Comparison of ENCODE assay signal across 14 cellular contexts in genomic region chr9:132239518-132239917, GRCh38.
"Had no signal": no experiment of that assay in that cellular context is flagged by ENCODE, and none has a peak within 500 bp of the region (broad histone marks: within the 10 kb centered on the region; RNA-seq: fewer than 3 reads in every experiment).

No MANE protein-coding gene starts in this region.

- H3K4me2 ChIP-seq: smooth muscle cell had no signal

- H3K36me3 ChIP-seq: cardiac muscle cell, esophagus squamous epithelium, prostate gland, suprapubic skin had no signal

- DNase-seq: activated CD4-positive, alpha-beta T cell treated with anti-CD3 and anti-CD28 coated beads for 4 hours; activated CD8-positive, alpha-beta memory T cell treated with anti-CD3 and anti-CD28 coated beads, Interleukin-2, amount 50 U/mL, for 48 hours; activated CD8-positive, alpha-beta T cell treated with anti-CD3 and anti-CD28 coated beads, Interleukin-2, amount 10 ng/mL, durations not matched to agents 7 days and 5 days; activated naive CD4-positive, alpha-beta T cell treated with anti-CD3 and anti-CD28 coated beads for 36 hours; esophagus squamous epithelium; foreskin fibroblast; stimulated activated naive CD4-positive, alpha-beta T cell treated with Interleukin-2 at 50 U/mL for 16 hours; T-helper 9 cell had no signal

- H3K4me3 ChIP-seq: cardiac muscle cell, esophagus squamous epithelium, lung, prostate gland, smooth muscle cell, suprapubic skin had no signal

- H3K27ac ChIP-seq: esophagus squamous epithelium, prostate gland, suprapubic skin had no signal

- ATAC-seq: activated CD8-positive, alpha-beta T cell treated with anti-CD3 and anti-CD28 coated beads, Interleukin-2, amount 10 ng/mL, durations not matched to agents 7 days and 5 days; naive thymus-derived CD8-positive, alpha-beta T cell had no signal

- H3K9me3 ChIP-seq: esophagus squamous epithelium, prostate gland, suprapubic skin had no signal

- H3K4me1 ChIP-seq: prostate gland had no signal
